In genomic region chr3:66412176-66412887, GRCh38 we compare ENCODE assay signal across 20 cellular contexts.
DNase-seq lines count a peak whose midpoint lies in the region; ATAC-seq and TF ChIP-seq lines count a peak whose summit lies in the region.
"Had no signal": no experiment of that assay in that cellular context is flagged by ENCODE, and none has a peak within 500 bp of the region (broad histone marks: within the 10 kb centered on the region; RNA-seq: fewer than 3 reads in every experiment).

No MANE protein-coding gene starts in this region.

- no peak overlapping the region for H3K18ac ChIP-seq in trophoblast cell (ENCODE audit: low read length)
- H3K18ac ChIP-seq in mesendoderm (ENCODE audit: low read length): no peak overlapping the region

- no peaks in the 10 kb centered on the region for H3K9me2 ChIP-seq in Karpas-422 (replicated peaks; ENCODE audit: insufficient read depth, low read length)

- H3K4me1 ChIP-seq in BLaER1 (peaks cover 99% of the 10 kb centered on the region), Karpas-422 (ENCODE audit: low read length) (peaks cover 97% of the 10 kb centered on the region), endodermal cell (ENCODE audit: control insufficient read depth, insufficient read depth, low read length) (peaks cover 22% of the 10 kb centered on the region), trophoblast cell (ENCODE audit: control insufficient read depth in 1 of 2, insufficient read depth in 2 of 2, low read length in 2 of 2) (peaks cover 3 to 12% of the 10 kb centered on the region in 2 experiments), mesendoderm (ENCODE audit: control insufficient read depth, low read depth, low read length) (peaks cover 15% of the 10 kb centered on the region)
- H3K4me1 ChIP-seq: upper lobe of right lung had no signal

- H4K5ac ChIP-seq in mesendoderm (ENCODE audit: low read length): no peak overlapping the region

- H3K4me3 ChIP-seq in BLaER1: peak overlapping the region; percentile 20; the same call in 1 of the 2 replicates
- H3K4me3 ChIP-seq in Karpas-422 (ENCODE audit: low read length): peak overlapping the region; percentile 43; the same call in 1 of the 2 replicates
- no peak overlapping the region for H3K4me3 ChIP-seq in endodermal cell (ENCODE audit: low read length)
- H3K4me3 ChIP-seq in trophoblast cell (ENCODE audit: low read depth, low read length): peak overlapping the region; percentile 37
- H3K4me3 ChIP-seq in mesendoderm (ENCODE audit: low read length): no peak overlapping the region
- H3K4me3 ChIP-seq: lung, upper lobe of right lung had no signal

- peaks cover 56% of the 10 kb centered on the region for H3K36me3 Mint-ChIP-seq in endodermal cell (ENCODE audit: low read depth)
- H3K36me3 Mint-ChIP-seq: natural killer cell treated with Interleukin-12 subunit alpha and Interleukin-12 subunit beta and Interleukin-15 and Interleukin-18, amount 100 ng/mL, for 72 hours had no signal

- WGBS in endodermal cell (ENCODE audit: insufficient coverage in 1 of 2, insufficient read length in 1 of 2), 2 experiments: 76 to 92% methylated on average over 5 to 20 of the region's 20 CpGs
- WGBS in trophoblast cell (ENCODE audit: extremely low coverage, insufficient coverage, insufficient read length): no CpG with 5 or more reads among the region's 20 CpGs
- WGBS in mesendoderm (ENCODE audit: extremely low coverage, insufficient coverage, low lambda C conversion rate): no CpG with 5 or more reads among the region's 20 CpGs

- H3K14ac ChIP-seq in trophoblast cell (ENCODE audit: low read length): no peak overlapping the region

- peaks cover 5% of the 10 kb centered on the region; the same call in 1 of the 2 replicates for H3K79me2 ChIP-seq in Karpas-422 (ENCODE audit: low read length)
- no peaks in the 10 kb centered on the region for H3K79me2 ChIP-seq in trophoblast cell (ENCODE audit: control insufficient read depth, insufficient read depth, low read length, poor library complexity)
- peaks cover under 1% of the 10 kb centered on the region for H3K79me2 ChIP-seq in mesendoderm (ENCODE audit: control insufficient read depth, insufficient read depth, low read length)

- no peaks in the 10 kb centered on the region for H3K9me3 Mint-ChIP-seq in endodermal cell
- H3K9me3 Mint-ChIP-seq: CD8-positive, alpha-beta memory T cell; IgD-negative memory B cell; natural killer cell treated with Interleukin-12 subunit alpha and Interleukin-12 subunit beta and Interleukin-15 and Interleukin-18, amount 100 ng/mL, for 72 hours had no signal

- H3K27me3 ChIP-seq in BLaER1 (no peaks in the 10 kb centered on the region), Karpas-422 (ENCODE audit: low read length) (no peaks in the 10 kb centered on the region), endodermal cell (ENCODE audit: control insufficient read depth, insufficient read depth, low read length, poor library complexity, severe bottlenecking) (no peaks in the 10 kb centered on the region), trophoblast cell (ENCODE audit: insufficient read depth, low read length) (no peaks in the 10 kb centered on the region), mesendoderm (ENCODE audit: insufficient read depth, low read length, poor library complexity) (no peaks in the 10 kb centered on the region)
- H3K27me3 ChIP-seq: upper lobe of right lung had no signal

- TF ChIP-seq CTCF in endodermal cell (conservative IDR thresholded peaks at IDR 0.05): no peak

- H3K27me3 Mint-ChIP-seq in endodermal cell (ENCODE audit: insufficient read depth): no peaks in the 10 kb centered on the region
- H3K27me3 Mint-ChIP-seq: CD8-positive, alpha-beta memory T cell; IgD-negative memory B cell; natural killer cell treated with Interleukin-12 subunit alpha and Interleukin-12 subunit beta and Interleukin-15 and Interleukin-18, amount 100 ng/mL, for 72 hours had no signal

- peak overlapping the region; percentile 19 for H3K27ac Mint-ChIP-seq in endodermal cell
- H3K27ac Mint-ChIP-seq: IgD-negative memory B cell; natural killer cell treated with Interleukin-12 subunit alpha and Interleukin-12 subunit beta and Interleukin-15 and Interleukin-18, amount 100 ng/mL, for 72 hours; progenitor cell of endocrine pancreas had no signal

- no peak overlapping the region for H2BK15ac ChIP-seq in mesendoderm (replicated peaks; ENCODE audit: low read depth)

- no peak overlapping the region for H3K4me3 Mint-ChIP-seq in endodermal cell
- H3K4me3 Mint-ChIP-seq: CD8-positive, alpha-beta memory T cell; IgD-negative memory B cell; natural killer cell treated with Interleukin-12 subunit alpha and Interleukin-12 subunit beta and Interleukin-15 and Interleukin-18, amount 100 ng/mL, for 72 hours had no signal

- H2BK12ac ChIP-seq in trophoblast cell (ENCODE audit: low read length): no peak overlapping the region

- H3K9me3 ChIP-seq in BLaER1 (no peaks in the 10 kb centered on the region), Karpas-422 (ENCODE audit: low read length) (no peaks in the 10 kb centered on the region), endodermal cell (ENCODE audit: control insufficient read depth, low read length) (no peaks in the 10 kb centered on the region), trophoblast cell (ENCODE audit: insufficient read depth, low read depth, low read length) (peaks cover 2% of the 10 kb centered on the region)
- H3K9me3 ChIP-seq: upper lobe of right lung had no signal

- no peak overlapping the region for H3K4ac ChIP-seq in trophoblast cell (ENCODE audit: low read depth, low read length)
- no peak overlapping the region for H3K4ac ChIP-seq in mesendoderm (ENCODE audit: low read depth, low read length)

- H3K23ac ChIP-seq in trophoblast cell (ENCODE audit: low read length): no peak overlapping the region
- no peak overlapping the region for H3K23ac ChIP-seq in mesendoderm (ENCODE audit: low read length)

- H3K56ac ChIP-seq in mesendoderm (ENCODE audit: low read length): no peak overlapping the region

- H3K9ac ChIP-seq in BLaER1 (peak overlapping the region; percentile 59; the same call in 1 of the 2 replicates), Karpas-422 (ENCODE audit: low read length) (peak overlapping the region; percentile 67), endodermal cell (ENCODE audit: extremely low read depth, low read length, poor library complexity, severe bottlenecking) (no peak overlapping the region), trophoblast cell (ENCODE audit: low read length) (no peak overlapping the region), mesendoderm (ENCODE audit: low read length) (no peak overlapping the region)

- H4K8ac ChIP-seq in trophoblast cell (ENCODE audit: low read depth, low read length): no peak overlapping the region
- no peak overlapping the region for H4K8ac ChIP-seq in mesendoderm (ENCODE audit: low read depth, low read length)

- H2BK120ac ChIP-seq in trophoblast cell (ENCODE audit: insufficient read depth, low read length, poor library complexity): no peak overlapping the region
- H2BK120ac ChIP-seq in mesendoderm (ENCODE audit: low read depth, low read length): no peak overlapping the region

- H2AK5ac ChIP-seq in trophoblast cell (ENCODE audit: low read length) (no peak overlapping the region), mesendoderm (ENCODE audit: low read length) (no peak overlapping the region)

- H4K20me1 ChIP-seq in BLaER1 (peaks cover 65% of the 10 kb centered on the region), Karpas-422 (ENCODE audit: insufficient read depth, low read depth, low read length) (no peaks in the 10 kb centered on the region)

- no peak overlapping the region for H2AFZ ChIP-seq in Karpas-422 (ENCODE audit: low read length)
- no peak overlapping the region for H2AFZ ChIP-seq in trophoblast cell (ENCODE audit: insufficient read depth, low read length, poor library complexity)

- peaks cover 87% of the 10 kb centered on the region for H3K36me3 ChIP-seq in BLaER1
- H3K36me3 ChIP-seq in Karpas-422 (ENCODE audit: insufficient read depth, low read length): peaks cover 4% of the 10 kb centered on the region; the same call in 1 of the 2 replicates
- peaks cover 74% of the 10 kb centered on the region for H3K36me3 ChIP-seq in endodermal cell (ENCODE audit: control insufficient read depth, insufficient read depth, low read length)
- H3K36me3 ChIP-seq in trophoblast cell (ENCODE audit: control insufficient read depth in 1 of 2, insufficient read depth in 2 of 2, low read length in 2 of 2): no peaks in the 10 kb centered on the region
- peaks cover 2% of the 10 kb centered on the region for H3K36me3 ChIP-seq in mesendoderm (ENCODE audit: control insufficient read depth, insufficient read depth, low read length)

- ATAC-seq in esophagus mucosa: no peak
- no peak for ATAC-seq in HG03097 (IDR thresholded peaks at IDR 0.05; ENCODE audit: low FRiP score, unreplicated experiment)
- ATAC-seq: upper lobe of right lung had no signal

- no peak overlapping the region for H4K12ac ChIP-seq in trophoblast cell (ENCODE audit: low read depth, low read length)

- peak overlapping the region; percentile 94 for H3K4me2 ChIP-seq in BLaER1
- H3K4me2 ChIP-seq in Karpas-422 (ENCODE audit: low read depth, low read length, poor library complexity, severe bottlenecking): peak overlapping the region; percentile 66
- no peak overlapping the region for H3K4me2 ChIP-seq in trophoblast cell (ENCODE audit: low read length)
- no peak overlapping the region for H3K4me2 ChIP-seq in mesendoderm (ENCODE audit: low read length)

- no peak overlapping the region for H4K91ac ChIP-seq in trophoblast cell (ENCODE audit: low read depth, low read length)

- H3K79me1 ChIP-seq in trophoblast cell (ENCODE audit: low read length): no peaks in the 10 kb centered on the region
- peaks cover 3% of the 10 kb centered on the region for H3K79me1 ChIP-seq in mesendoderm (ENCODE audit: low read length)

- peaks cover 35% of the 10 kb centered on the region for H3K4me1 Mint-ChIP-seq in endodermal cell

- H2BK5ac ChIP-seq in trophoblast cell (ENCODE audit: low read depth, low read length, poor library complexity) (no peak overlapping the region), mesendoderm (ENCODE audit: low read length) (no peak overlapping the region)

- H3K27ac ChIP-seq in BLaER1 (peak overlapping the region; percentile 76), Karpas-422 (ENCODE audit: low read length) (peak overlapping the region; percentile 97), endodermal cell (ENCODE audit: low read depth, low read length) (no peak overlapping the region), trophoblast cell (ENCODE audit: low read depth, low read length) (no peak overlapping the region), mesendoderm (ENCODE audit: low read depth, low read length) (no peak overlapping the region)
- H3K27ac ChIP-seq: upper lobe of right lung had no signal

- DNase-seq in Karpas-422: no peak
- DNase-seq in endodermal cell: peak; percentile 31
- no peak for DNase-seq in trophoblast cell
- no peak for DNase-seq in hypothalamus (lab: John Stamatoyannopoulos, UW)
- DNase-seq in mesendoderm: no peak
- DNase-seq: activated naive CD4-positive, alpha-beta T cell treated with Interleukin-2 at 50 U/mL for 16 hours; CD8-positive, alpha-beta memory T cell; cortex of kidney; DMS79; GOT3; NCI-H187 treated with DMSO at 0.1 percent for 48 hours; NCI-H446; upper lobe of right lung had no signal

Comparison
In these comparisons a context has a peak if more than half of its experiments do, and no peak if none do; other contexts are left out.
1. H3K27ac ChIP-seq: peak in BLaER1 (single experiment) and Karpas-422 (single experiment); none in endodermal cell (single experiment), trophoblast cell (single experiment) and mesendoderm (single experiment).
2. H3K4me2 ChIP-seq: peak in BLaER1 (single experiment) and Karpas-422 (single experiment); none in trophoblast cell (single experiment) and mesendoderm (single experiment).
3. H3K4me3 ChIP-seq: peak in BLaER1 (single experiment), Karpas-422 (single experiment) and trophoblast cell (single experiment); none in endodermal cell (single experiment) and mesendoderm (single experiment).
4. H3K9ac ChIP-seq: peak in BLaER1 (single experiment) and Karpas-422 (single experiment); none in endodermal cell (single experiment), trophoblast cell (single experiment) and mesendoderm (single experiment).